In genomic region chr15:95148183-95148582, GRCh38 we compare ENCODE assay signal across 7 cellular contexts.
"Had no signal": no experiment of that assay in that cellular context is flagged by ENCODE, and none has a peak within 500 bp of the region (broad histone marks: within the 10 kb centered on the region; RNA-seq: fewer than 3 reads in every experiment).

No MANE protein-coding gene starts in this region.

- H3K9ac ChIP-seq: KMS-11 had no signal

- DNase-seq: IMR-90, KBM-7, KG1 had no signal

- H3K4me1 Mint-ChIP-seq: IgD-negative memory B cell had no signal

- H3K4me3 Mint-ChIP-seq: IgD-negative memory B cell had no signal

- H3K27ac Mint-ChIP-seq: IgD-negative memory B cell had no signal

- H3K27me3 Mint-ChIP-seq: IgD-negative memory B cell had no signal

- H3K36me3 Mint-ChIP-seq: IgD-negative memory B cell had no signal

- H3K4me2 ChIP-seq: KMS-11 had no signal

- H3K27ac ChIP-seq: HL-60, KMS-11 had no signal

- FAIRE-seq: HTR-8/SVneo had no signal
